20 cellular contexts compared by ENCODE assay signal in genomic region chr3:195855471-195856409, GRCh38. TPM values are rescaled to one million over a fixed set of nuclear protein-coding genes. Genes with fewer than 3 reads are reported as not detected.
A peak's percentile ranks its signal among the peaks of the same experiment; 100 is the strongest.
DNase-seq lines count a peak whose midpoint lies in the region; ATAC-seq, FAIRE-seq and TF ChIP-seq lines count a peak whose summit lies in the region.
"Had no signal": no experiment of that assay in that cellular context is flagged by ENCODE, and none has a peak within 500 bp of the region (broad histone marks: within the 10 kb centered on the region; RNA-seq: fewer than 3 reads in every experiment).

No MANE protein-coding gene starts in this region.

- no peak overlapping the region for H4K8ac ChIP-seq in H1 (ENCODE audit: extremely low read depth, insufficient read depth, low read length)

- WGBS in H1 (ENCODE audit: extremely low coverage in 1 of 2, insufficient coverage in 1 of 2, insufficient read length in 1 of 2, insufficient replicate concordance in 2 of 2, low coverage in 1 of 2, low lambda C conversion rate in 2 of 2, missing lambda C conversion rate in 1 of 2), 2 experiments, result 84% methylated on average over 13 of the region's 13 CpGs; no CpG with 5 or more reads in 1 of the 2 experiments

- peak; percentile 5 for DNase-seq in SIG-M5 treated with dmso at 0.1 percent for 504 hours (lab: John Stamatoyannopoulos, UW; ENCODE audit: unreplicated experiment)
- DNase-seq in SIG-M5 (lab: John Stamatoyannopoulos, UW), result no peak
- peak; percentile 28 for DNase-seq in NCI-H2196 treated with DMSO at 0.1 percent for 48 hours (lab: John Stamatoyannopoulos, UW; ENCODE audit: unreplicated experiment)
- no peak for DNase-seq in H1 (ENCODE audit: low read depth in 1 of 2, low spot score in 2 of 2)
- no peak for DNase-seq in amniotic stem cell (lab: John Stamatoyannopoulos, UW)
- DNase-seq in activated naive CD8-positive, alpha-beta T cell treated with anti-CD3 and anti-CD28 coated beads, Interleukin-2, amount 50 U/mL, for 24 hours, result no peak
- DNase-seq in activated CD4-positive, alpha-beta T cell treated with anti-CD3 and anti-CD28 coated beads, Interleukin-2, amount 10 ng/mL, durations not matched to agents 7 days and 5 days, result no peak
- no peak for DNase-seq in left lobe of liver (ENCODE audit: low spot score)
- DNase-seq: activated CD8-positive, alpha-beta T cell treated with anti-CD3 and anti-CD28 coated beads for 36 hours; adrenal gland; HCEC 1CT; NCI-H187 treated with DMSO at 0.1 percent for 48 hours; right cardiac atrium; SK-N-SH; stimulated activated CD4-positive, alpha-beta T cell treated with anti-CD3 and anti-CD28 coated beads, Interleukin-2, amount 100 ng/mL, for 48 hours had no signal

- no peak overlapping the region for H3K4me2 ChIP-seq in H1 (ENCODE audit: insufficient read depth in 1 of 2, low read depth in 2 of 2, low read length in 2 of 2)
- H3K4me2 ChIP-seq: SK-N-SH had no signal

- no peak overlapping the region for H3K4ac ChIP-seq in H1 (replicated peaks; ENCODE audit: insufficient read length, low read depth, low read length)

- H2AFZ ChIP-seq in H1 (ENCODE audit: low read length), result no peak overlapping the region

- no peak overlapping the region for H3K4me3 Mint-ChIP-seq in activated naive CD8-positive, alpha-beta T cell treated with anti-CD3 and anti-CD28 coated beads, Interleukin-2, amount 50 U/mL, for 24 hours
- no peak overlapping the region for H3K4me3 Mint-ChIP-seq in activated CD4-positive, alpha-beta T cell treated with anti-CD3 and anti-CD28 coated beads, Interleukin-2, amount 10 ng/mL, durations not matched to agents 7 days and 5 days
- H3K4me3 Mint-ChIP-seq: activated CD8-positive, alpha-beta T cell treated with anti-CD3 and anti-CD28 coated beads for 36 hours; activated T-helper 1 cell treated with anti-CD3 and anti-CD28 coated beads, Interleukin-12 subunit alpha, Interleukin-12 subunit beta, Interleukin-2, Interleukin-4 antibody, amounts not matched to agents 30 ng/mL and 10 ng/mL and 1 ng/mL, durations not matched to agents 14 hours and 24 hours and 36 hours; nephron had no signal

- H4K91ac ChIP-seq in H1 (replicated peaks; ENCODE audit: insufficient read length, low read length), result no peak overlapping the region

- H3K27me3 ChIP-seq in H1 (replicated peaks in 1 of 4; ENCODE audit: control insufficient read depth in 3 of 4, extremely low read depth in 1 of 4, insufficient read depth in 3 of 4, low read length in 3 of 4), result no peaks in the 10 kb centered on the region; a peak in 1 of 7 replicates
- H3K27me3 ChIP-seq: adrenal gland had no signal

- no peaks in the 10 kb centered on the region for H3K9me3 Mint-ChIP-seq in activated naive CD8-positive, alpha-beta T cell treated with anti-CD3 and anti-CD28 coated beads, Interleukin-2, amount 50 U/mL, for 24 hours
- H3K9me3 Mint-ChIP-seq in activated CD4-positive, alpha-beta T cell treated with anti-CD3 and anti-CD28 coated beads, Interleukin-2, amount 10 ng/mL, durations not matched to agents 7 days and 5 days, result no peaks in the 10 kb centered on the region
- H3K9me3 Mint-ChIP-seq: activated CD8-positive, alpha-beta T cell treated with anti-CD3 and anti-CD28 coated beads for 36 hours; activated T-helper 1 cell treated with anti-CD3 and anti-CD28 coated beads, Interleukin-12 subunit alpha, Interleukin-12 subunit beta, Interleukin-2, Interleukin-4 antibody, amounts not matched to agents 30 ng/mL and 10 ng/mL and 1 ng/mL, durations not matched to agents 14 hours and 24 hours and 36 hours; nephron had no signal

- TF ChIP-seq RAD21 in H1 (IDR thresholded peaks at IDR 0.05 in 1 of 2, conservative IDR thresholded peaks at IDR 0.05 in 1 of 2; ENCODE audit: low read depth in 2 of 2, low read length in 2 of 2), result peak in 1 of 2 experiments; percentile 32; a peak in 3 of 4 replicates

- TF ChIP-seq CTCF in H1 (IDR thresholded peaks at IDR 0.05; ENCODE audit: control extremely low read depth in 1 of 3, insufficient read depth in 1 of 3, low read depth in 1 of 3, low read length in 3 of 3), result peak; percentile 37 to 44 (median 39)

- no peaks in the 10 kb centered on the region for H3K23me2 ChIP-seq in H1 (ENCODE audit: low read depth, low read length)

- no peaks in the 10 kb centered on the region for H3K79me2 ChIP-seq in H1 (ENCODE audit: control insufficient read depth in 1 of 2, insufficient read depth in 2 of 2, low read length in 2 of 2)

- H3K27ac ChIP-seq in H1 (ENCODE audit: low read depth, low read length), result no peak overlapping the region
- H3K27ac ChIP-seq: adrenal gland had no signal

- no peaks in the 10 kb centered on the region; a peak in 2 of 7 replicates for H3K4me1 ChIP-seq in H1 (replicated peaks in 1 of 4; ENCODE audit: control insufficient read depth in 3 of 4, insufficient read depth in 4 of 4, low read length in 3 of 4)

- POLR2A ChIA-PET in H1 (lab: Charles Lee; ENCODE audit: partially characterized antibody), result no interaction called here
- POLR2A ChIA-PET in activated CD4-positive, alpha-beta T cell treated with anti-CD3 and anti-CD28 coated beads, Interleukin-2, amount 10 ng/mL, durations not matched to agents 7 days and 5 days (lab: Charles Lee), result interaction anchor here (0.6 kb wide), 1 partner anchor 38 kb away, joined by 3 read pairs; no protein-coding TSS in a partner anchor

- no peak for TF ChIP-seq EP300 in H1 (IDR thresholded peaks at IDR 0.05; ENCODE audit: borderline replicate concordance in 1 of 2, low read depth in 2 of 2, low read length in 2 of 2)

- H3K36me3 Mint-ChIP-seq in activated naive CD8-positive, alpha-beta T cell treated with anti-CD3 and anti-CD28 coated beads, Interleukin-2, amount 50 U/mL, for 24 hours (ENCODE audit: low read depth), result no peaks in the 10 kb centered on the region
- H3K36me3 Mint-ChIP-seq in activated CD4-positive, alpha-beta T cell treated with anti-CD3 and anti-CD28 coated beads, Interleukin-2, amount 10 ng/mL, durations not matched to agents 7 days and 5 days (ENCODE audit: low read depth), result no peaks in the 10 kb centered on the region

- no peaks in the 10 kb centered on the region for H3K79me1 ChIP-seq in H1 (ENCODE audit: low read depth, low read length)

- H3K23ac ChIP-seq in H1 (ENCODE audit: insufficient read length), result no peak overlapping the region

- H3K4me3 ChIP-seq in H1 (ENCODE audit: extremely low read depth in 1 of 4, insufficient read depth in 2 of 4, low read depth in 3 of 4, low read length in 4 of 4), result no peak overlapping the region
- H3K4me3 ChIP-seq: adrenal gland had no signal

- peaks cover 20% of the 10 kb centered on the region for H3K27me3 Mint-ChIP-seq in activated naive CD8-positive, alpha-beta T cell treated with anti-CD3 and anti-CD28 coated beads, Interleukin-2, amount 50 U/mL, for 24 hours
- peaks cover 3% of the 10 kb centered on the region for H3K27me3 Mint-ChIP-seq in activated CD4-positive, alpha-beta T cell treated with anti-CD3 and anti-CD28 coated beads, Interleukin-2, amount 10 ng/mL, durations not matched to agents 7 days and 5 days

- no peaks in the 10 kb centered on the region for H3K9me3 ChIP-seq in H1 (ENCODE audit: insufficient read depth in 2 of 2, low read depth in 1 of 2, low read length in 1 of 2)
- H3K9me3 ChIP-seq: adrenal gland, SK-N-SH had no signal

- ATAC-seq in activated naive CD8-positive, alpha-beta T cell treated with anti-CD3 and anti-CD28 coated beads, Interleukin-2, amount 50 U/mL, for 24 hours, result no peak
- no peak for ATAC-seq in left lobe of liver
- ATAC-seq: activated CD8-positive, alpha-beta T cell treated with anti-CD3 and anti-CD28 coated beads for 36 hours; right cardiac atrium had no signal

- no peak overlapping the region for H3K56ac ChIP-seq in H1 (replicated peaks; ENCODE audit: insufficient read length, low read depth, low read length)

- H2BK20ac ChIP-seq in H1 (ENCODE audit: low read length), result no peak overlapping the region

- no peak overlapping the region for H2BK12ac ChIP-seq in H1 (ENCODE audit: low read depth, low read length)

- no peak overlapping the region for H2AK5ac ChIP-seq in H1 (ENCODE audit: low read depth, low read length)

- H3K9ac ChIP-seq in H1 (replicated peaks in 1 of 4; ENCODE audit: extremely low read depth in 1 of 4, low read depth in 3 of 4, low read length in 3 of 4), result no peak overlapping the region
- H3K9ac ChIP-seq: SK-N-SH had no signal

- H3K18ac ChIP-seq in H1 (ENCODE audit: extremely low read depth, low read length), result no peak overlapping the region

- no peak overlapping the region for H2BK15ac ChIP-seq in H1 (ENCODE audit: low read length)

- H2BK120ac ChIP-seq in H1 (replicated peaks; ENCODE audit: low read depth, low read length), result no peak overlapping the region

- TF ChIP-seq POLR2A in H1 (IDR thresholded peaks at IDR 0.05; ENCODE audit: control extremely low read depth in 1 of 2, low read depth in 2 of 2, low read length in 2 of 2), result no peak

- H4K20me1 ChIP-seq in H1 (replicated peaks in 1 of 2; ENCODE audit: control insufficient read depth in 1 of 2, insufficient read depth in 2 of 2, low read length in 2 of 2), result no peaks in the 10 kb centered on the region

- no peak for FAIRE-seq in H1 (lab: Jason Lieb, UNC)
- FAIRE-seq: endothelial cell of umbilical vein had no signal

- H4K5ac ChIP-seq in H1 (ENCODE audit: insufficient read length, low read depth, low read length), result no peak overlapping the region

- no peak overlapping the region for H3K27ac Mint-ChIP-seq in activated naive CD8-positive, alpha-beta T cell treated with anti-CD3 and anti-CD28 coated beads, Interleukin-2, amount 50 U/mL, for 24 hours
- no peak overlapping the region for H3K27ac Mint-ChIP-seq in activated CD4-positive, alpha-beta T cell treated with anti-CD3 and anti-CD28 coated beads, Interleukin-2, amount 10 ng/mL, durations not matched to agents 7 days and 5 days
- H3K27ac Mint-ChIP-seq: activated CD8-positive, alpha-beta T cell treated with anti-CD3 and anti-CD28 coated beads for 36 hours; activated T-helper 1 cell treated with anti-CD3 and anti-CD28 coated beads, Interleukin-12 subunit alpha, Interleukin-12 subunit beta, Interleukin-2, Interleukin-4 antibody, amounts not matched to agents 30 ng/mL and 10 ng/mL and 1 ng/mL, durations not matched to agents 14 hours and 24 hours and 36 hours; nephron had no signal

- no peaks in the 10 kb centered on the region for H3K36me3 ChIP-seq in H1 (ENCODE audit: control insufficient read depth in 2 of 4, insufficient read depth in 4 of 4, low read length in 3 of 4)
- H3K36me3 ChIP-seq: adrenal gland had no signal

- peaks cover 11% of the 10 kb centered on the region for H3K4me1 Mint-ChIP-seq in activated naive CD8-positive, alpha-beta T cell treated with anti-CD3 and anti-CD28 coated beads, Interleukin-2, amount 50 U/mL, for 24 hours
- peaks cover 18% of the 10 kb centered on the region for H3K4me1 Mint-ChIP-seq in activated CD4-positive, alpha-beta T cell treated with anti-CD3 and anti-CD28 coated beads, Interleukin-2, amount 10 ng/mL, durations not matched to agents 7 days and 5 days

- H3K14ac ChIP-seq in H1 (ENCODE audit: insufficient read length), result no peak overlapping the region

- no peak overlapping the region for H2BK5ac ChIP-seq in H1 (ENCODE audit: low read depth, low read length)

- CTCF ChIA-PET in H1 (lab: Charles Lee; ENCODE audit: partially characterized antibody), result interaction anchor here (0.7 to 16.5 kb wide), 12 partner anchors 11 to 296 kb away, joined by 3 to 499 read pairs (median 4); partner anchors contain the start of gene MUC4
- CTCF ChIA-PET in activated CD4-positive, alpha-beta T cell treated with anti-CD3 and anti-CD28 coated beads, Interleukin-2, amount 10 ng/mL, durations not matched to agents 7 days and 5 days (lab: Charles Lee), result interaction anchor here (1.9 kb wide), 1 partner anchor 39 kb away, joined by 10 read pairs; no protein-coding TSS in a partner anchor

RNA-seq across cellular contexts. Expression of gene MUC4, which starts 44.0 kb away (rescaled TPM):
- 1.4 and 2.0 TPM in 2 replicates for total RNA-seq in H1 (2021; fragmentation: NEBNext Ultra II Directional; extraction: Animal tissue kit (Norgen Biotek cat#: 25700))
- 0.89 and 2.0 TPM in 2 replicates for polyA plus RNA-seq in H1 (2011; rRNA removed)
- polyA plus RNA-seq in H1 (2011; cell fraction: cytosol; rRNA removed), result 0.94 TPM
- 5.4 TPM for polyA plus RNA-seq in H1 (2011; cell fraction: nucleus; rRNA removed)
- polyA plus RNA-seq in H1 (2012, experiment 1 of 2), result 1.1 to 1.8 TPM (median 1.6 TPM) in 4 replicates
- polyA plus RNA-seq in H1 (2012, experiment 2 of 2), result 0.34 TPM
- 0.83 TPM for polyA plus RNA-seq in H1 (2013, experiment 1 of 2)
- polyA plus RNA-seq in H1 (2013, experiment 2 of 2), result 0.59 TPM
- polyA minus RNA-seq in H1 (2011; rRNA and poly(A)+ RNA removed), result 0.98 and 2.0 TPM in 2 replicates
- polyA minus RNA-seq in H1 (2011; cell fraction: cytosol; rRNA and poly(A)+ RNA removed), result 1.0 TPM
- polyA minus RNA-seq in H1 (2011; cell fraction: nucleus; rRNA and poly(A)+ RNA removed), result 2.8 TPM
- under 1 TPM; under 0.01 to 0.15 TPM for total RNA-seq in activated CD4-positive, alpha-beta T cell treated with anti-CD3 and anti-CD28 coated beads, Interleukin-2, amount 10 ng/mL, durations not matched to agents 7 days and 5 days
- total RNA-seq in left lobe of liver, result 0.08 TPM
- total RNA-seq: chondrocyte, endothelial cell of umbilical vein had no signal
- polyA plus RNA-seq: AG04450 had no signal

RNA-seq across cellular contexts. Expression of gene TNK2, which starts 52.6 kb away (rescaled TPM):
- total RNA-seq in H1 (2021; fragmentation: NEBNext Ultra II Directional; extraction: Animal tissue kit (Norgen Biotek cat#: 25700)), result 33.9 and 38.6 TPM in 2 replicates
- polyA plus RNA-seq in H1 (2011; rRNA removed), result 10.4 and 18.2 TPM in 2 replicates
- 15.6 TPM for polyA plus RNA-seq in H1 (2011; cell fraction: cytosol; rRNA removed)
- polyA plus RNA-seq in H1 (2011; cell fraction: nucleus; rRNA removed), result 105 TPM
- 24.4 to 39.8 TPM (median 29.1 TPM) in 4 replicates for polyA plus RNA-seq in H1 (2012, experiment 1 of 2)
- polyA plus RNA-seq in H1 (2012, experiment 2 of 2), result 11.0 TPM
- polyA plus RNA-seq in H1 (2013, experiment 1 of 2), result 20.0 TPM
- 17.6 TPM for polyA plus RNA-seq in H1 (2013, experiment 2 of 2)
- 10.8 and 11.1 TPM in 2 replicates for polyA minus RNA-seq in H1 (2011; rRNA and poly(A)+ RNA removed)
- polyA minus RNA-seq in H1 (2011; cell fraction: cytosol; rRNA and poly(A)+ RNA removed), result 12.0 TPM
- 19.7 TPM for polyA minus RNA-seq in H1 (2011; cell fraction: nucleus; rRNA and poly(A)+ RNA removed)
- total RNA-seq in activated CD4-positive, alpha-beta T cell treated with anti-CD3 and anti-CD28 coated beads, Interleukin-2, amount 10 ng/mL, durations not matched to agents 7 days and 5 days, result 100 to 1,000 TPM; 121 to 136 TPM
- 55.2 TPM for total RNA-seq in left lobe of liver

Comparison
In these comparisons a context has a peak if more than half of its experiments do, and no peak if none do; other contexts are left out.
1. DNase-seq: peak in SIG-M5 treated with dmso at 0.1 percent for 504 hours (single experiment) and NCI-H2196 treated with DMSO at 0.1 percent for 48 hours (single experiment); none in SIG-M5 (single experiment), H1 (0 of 2), amniotic stem cell (single experiment), activated naive CD8-positive, alpha-beta T cell treated with anti-CD3 and anti-CD28 coated beads, Interleukin-2, amount 50 U/mL, for 24 hours (single experiment), activated CD4-positive, alpha-beta T cell treated with anti-CD3 and anti-CD28 coated beads, Interleukin-2, amount 10 ng/mL, durations not matched to agents 7 days and 5 days (single experiment) and left lobe of liver (single experiment).